Comparison of ENCODE assay signal across 8 cellular contexts in the genomic region with DNA sequence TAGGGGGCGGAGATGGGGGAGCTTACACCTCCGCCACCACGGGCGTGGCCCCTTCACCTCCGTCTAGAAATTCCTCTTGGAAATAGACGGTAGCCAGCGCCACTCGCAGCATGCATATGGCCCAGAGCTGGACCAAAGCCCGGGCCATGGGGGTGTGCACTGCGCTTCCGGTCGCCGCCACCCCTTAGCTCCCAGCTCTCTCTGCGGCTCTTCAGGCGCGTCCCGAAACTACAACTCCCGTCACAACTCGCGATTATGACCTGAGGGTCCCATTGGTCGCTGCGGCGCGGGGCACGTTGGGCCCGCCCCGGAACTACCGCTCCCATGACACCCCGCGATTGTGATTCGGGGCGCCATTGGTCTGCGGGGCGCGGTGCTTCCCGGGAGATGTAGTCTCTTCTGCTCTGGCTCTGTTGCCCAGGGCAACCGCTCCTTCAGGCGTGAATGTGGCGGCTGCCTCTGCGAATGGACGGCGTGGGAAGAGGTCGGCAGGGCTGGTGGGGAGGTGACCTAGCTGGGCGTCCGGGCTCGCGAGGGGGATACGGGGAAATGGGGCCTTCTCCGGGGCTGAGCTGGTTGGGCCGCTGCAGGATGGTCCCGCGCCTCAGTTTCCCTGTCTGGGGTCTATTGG. TPM values are rescaled to one million over a fixed set of nuclear protein-coding genes. Genes with fewer than 3 reads are reported as not detected.
DNase-seq lines count a peak whose midpoint lies in the region; ATAC-seq and TF ChIP-seq lines count a peak whose summit lies in the region.

A gene (plus strand): TSS at position 413 of the 631 bp plus-strand sequence. CDS start 4,399 bp downstream, outside the sequence.
A gene with protein sequence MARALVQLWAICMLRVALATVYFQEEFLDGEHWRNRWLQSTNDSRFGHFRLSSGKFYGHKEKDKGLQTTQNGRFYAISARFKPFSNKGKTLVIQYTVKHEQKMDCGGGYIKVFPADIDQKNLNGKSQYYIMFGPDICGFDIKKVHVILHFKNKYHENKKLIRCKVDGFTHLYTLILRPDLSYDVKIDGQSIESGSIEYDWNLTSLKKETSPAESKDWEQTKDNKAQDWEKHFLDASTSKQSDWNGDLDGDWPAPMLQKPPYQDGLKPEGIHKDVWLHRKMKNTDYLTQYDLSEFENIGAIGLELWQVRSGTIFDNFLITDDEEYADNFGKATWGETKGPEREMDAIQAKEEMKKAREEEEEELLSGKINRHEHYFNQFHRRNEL (minus strand): TSS at position 186 of the 631 bp plus-strand sequence. CDS start 38 bp downstream, at position 148.

- H3K4me3 Mint-ChIP-seq in activated naive CD8-positive, alpha-beta T cell treated with anti-CD3 and anti-CD28 coated beads for 36 hours = peak within 1 kb of the TSS; percentile 98
- peak within 1 kb of the TSS; percentile 95 for H3K4me3 Mint-ChIP-seq in glutamatergic neuron (ENCODE audit: unreplicated experiment)

- H3K4me1 ChIP-seq in osteoblast (ENCODE audit: insufficient read depth, low read length) = peaks cover 4% of the 10 kb centered on the region
- H3K4me1 ChIP-seq in thoracic aorta (ENCODE audit: control insufficient read depth in 1 of 2, low read depth in 2 of 2) = peaks cover 0 to 17% of the 10 kb centered on the region in 2 donors

- peak within 1 kb of the TSS; percentile 98 for H2AFZ ChIP-seq in osteoblast (ENCODE audit: low read length)

- ATAC-seq in HG02642 (IDR thresholded peaks at IDR 0.05; ENCODE audit: poor library complexity, unreplicated experiment) (peak; percentile 97), thoracic aorta (ENCODE audit: insufficient number of reproducible peaks, low FRiP score, low read depth) (peak; percentile 98)

- H3K27ac ChIP-seq in osteoblast (ENCODE audit: low read depth, low read length) (peak within 1 kb of the TSS; percentile 94), thoracic aorta (peak within 1 kb of the TSS; percentile 54 to 75)

- peak; percentile 98 for DNase-seq in NCI-H1105 (lab: John Stamatoyannopoulos, UW)
- DNase-seq in SKM-1 (lab: John Stamatoyannopoulos, UW; ENCODE audit: unreplicated experiment) = peak; percentile 97
- DNase-seq in activated naive CD8-positive, alpha-beta T cell treated with anti-CD3 and anti-CD28 coated beads for 36 hours = peak; percentile 99
- DNase-seq in glutamatergic neuron = peak; percentile 98
- peak; percentile 97 for DNase-seq in osteoblast (ENCODE audit: insufficient read length, low spot score, missing footprints)
- DNase-seq in thoracic aorta (ENCODE audit: low spot score) = peak; percentile 97

- TF ChIP-seq POLR2A in GM10847 (IDR thresholded peaks at IDR 0.05; ENCODE audit: extremely low read depth, insufficient read length) = peak; percentile 69

- H3K79me2 ChIP-seq in osteoblast (ENCODE audit: insufficient read depth, low read length) = peaks cover 12% of the 10 kb centered on the region

- no peaks in the 10 kb centered on the region for H4K20me1 ChIP-seq in osteoblast (ENCODE audit: insufficient read depth, low read length)

- TF ChIP-seq CTCF in glutamatergic neuron (IDR thresholded peaks at IDR 0.05; ENCODE audit: partially characterized antibody, unreplicated experiment) (no peak), osteoblast (IDR thresholded peaks at IDR 0.05; ENCODE audit: extremely low read depth, low read depth, low read length) (no peak), thoracic aorta (IDR thresholded peaks at IDR 0.05) (peak; percentile 32)

- peaks cover 4% of the 10 kb centered on the region for H3K36me3 ChIP-seq in osteoblast (ENCODE audit: insufficient read depth, low read length)
- no peaks in the 10 kb centered on the region for H3K36me3 ChIP-seq in thoracic aorta

- no peaks in the 10 kb centered on the region for H3K36me3 Mint-ChIP-seq in activated naive CD8-positive, alpha-beta T cell treated with anti-CD3 and anti-CD28 coated beads for 36 hours
- H3K36me3 Mint-ChIP-seq in glutamatergic neuron (ENCODE audit: unreplicated experiment) = peaks cover 2% of the 10 kb centered on the region

- H3K27me3 Mint-ChIP-seq in activated naive CD8-positive, alpha-beta T cell treated with anti-CD3 and anti-CD28 coated beads for 36 hours = no peaks in the 10 kb centered on the region
- H3K27me3 Mint-ChIP-seq in glutamatergic neuron (ENCODE audit: unreplicated experiment) = peaks cover 2% of the 10 kb centered on the region

- peak within 1 kb of the TSS; percentile 78 for H3K27ac Mint-ChIP-seq in activated naive CD8-positive, alpha-beta T cell treated with anti-CD3 and anti-CD28 coated beads for 36 hours
- peak within 1 kb of the TSS; percentile 83 for H3K27ac Mint-ChIP-seq in glutamatergic neuron (ENCODE audit: unreplicated experiment)

- H3K4me1 Mint-ChIP-seq in activated naive CD8-positive, alpha-beta T cell treated with anti-CD3 and anti-CD28 coated beads for 36 hours = peaks cover 5% of the 10 kb centered on the region
- no peaks in the 10 kb centered on the region for H3K4me1 Mint-ChIP-seq in glutamatergic neuron (ENCODE audit: low read depth, unreplicated experiment)

- H3K4me3 ChIP-seq in osteoblast (ENCODE audit: insufficient read depth, low read length) = peak within 1 kb of the TSS; percentile 93
- H3K4me3 ChIP-seq in thoracic aorta = peak within 1 kb of the TSS; percentile 84

- no peaks in the 10 kb centered on the region for H3K9me3 Mint-ChIP-seq in activated naive CD8-positive, alpha-beta T cell treated with anti-CD3 and anti-CD28 coated beads for 36 hours
- H3K9me3 Mint-ChIP-seq in glutamatergic neuron (ENCODE audit: unreplicated experiment) = peaks cover 2% of the 10 kb centered on the region

- peak within 1 kb of the TSS; percentile 93 for H3K4me2 ChIP-seq in osteoblast (ENCODE audit: insufficient read depth, low read length)

- H3K27me3 ChIP-seq in osteoblast (ENCODE audit: insufficient read depth, low read length) = no peaks in the 10 kb centered on the region
- H3K27me3 ChIP-seq in thoracic aorta (replicated peaks; ENCODE audit: insufficient read depth) = no peaks in the 10 kb centered on the region

- H3K9me3 ChIP-seq in osteoblast (ENCODE audit: low read depth, low read length) = no peaks in the 10 kb centered on the region
- no peaks in the 10 kb centered on the region for H3K9me3 ChIP-seq in thoracic aorta

RNA-seq across cellular contexts. Expression of the first gene that starts in this region (rescaled TPM):
- total RNA-seq in activated naive CD8-positive, alpha-beta T cell treated with anti-CD3 and anti-CD28 coated beads for 36 hours = 1 to 10 TPM; 2.7 to 3.0 TPM
- total RNA-seq in glutamatergic neuron (ENCODE audit: unreplicated experiment) (5.0 TPM), osteoblast (7.2 and 7.7 TPM in 2 replicates), thoracic aorta (1 to 10 TPM; 4.9 to 6.1 TPM)

RNA-seq across cellular contexts. Expression of the second gene that starts in this region (rescaled TPM):
- total RNA-seq in activated naive CD8-positive, alpha-beta T cell treated with anti-CD3 and anti-CD28 coated beads for 36 hours = under 1 TPM in 1 of 2 experiments, not detected in 1; 0.16 TPM
- not detected for total RNA-seq in glutamatergic neuron (ENCODE audit: unreplicated experiment)
- not detected in 2 replicates for total RNA-seq in osteoblast
- total RNA-seq in thoracic aorta = not detected

Comparison
In these comparisons a context has a peak if more than half of its experiments do, and no peak if none do; other contexts are left out.
1. Peak in every context shown above with its lines: DNase-seq, ATAC-seq, H3K4me3 ChIP-seq and H3K27ac ChIP-seq.